Comparison of ENCODE assay signal across 26 cellular contexts in genomic region chr16:69233124-69233523, GRCh38.
"Had no signal": no experiment of that assay in that cellular context is flagged by ENCODE, and none has a peak within 500 bp of the region (broad histone marks: within the 10 kb centered on the region; RNA-seq: fewer than 3 reads in every experiment).

No MANE protein-coding gene starts in this region.

- H3K4me3 ChIP-seq: coronary artery, dorsolateral prefrontal cortex, esophagus squamous epithelium, gastrocnemius medialis, heart right ventricle, lower lobe of right lung, mucosa of descending colon had no signal

- H3K27ac Mint-ChIP-seq: mesothelial cell of epicardium had no signal

- H3K9me3 ChIP-seq: esophagus squamous epithelium, gastrocnemius medialis, heart right ventricle, lower lobe of right lung, mucosa of descending colon had no signal

- H3K4me3 Mint-ChIP-seq: mesothelial cell of epicardium had no signal

- H3K36me3 ChIP-seq: gastrocnemius medialis, lower lobe of right lung had no signal

- DNase-seq: dermis blood vessel endothelial cell; dorsolateral prefrontal cortex; effector CD4-positive, alpha-beta T cell; effector memory CD4-positive, alpha-beta T cell; erythroblast; esophagus squamous epithelium; foreskin fibroblast; foreskin melanocyte; gastrocnemius medialis; glutamatergic neuron; head of caudate nucleus; heart right ventricle; hippocampal formation; left cardiac atrium; left ventricle myocardium superior; lower lobe of right lung; mesenchymal stem cell; mucosa of descending colon had no signal

- FAIRE-seq: colon, islet of Langerhans, keratinocyte had no signal

- H3K27ac ChIP-seq: coronary artery, dorsolateral prefrontal cortex, epithelial cell of prostate, esophagus squamous epithelium, gastrocnemius medialis, lower lobe of right lung had no signal

- H3K27me3 ChIP-seq: dorsolateral prefrontal cortex, esophagus squamous epithelium, gastrocnemius medialis, heart right ventricle had no signal

- H3K36me3 Mint-ChIP-seq: mesothelial cell of epicardium had no signal

- ATAC-seq: esophagus mucosa, gastrocnemius medialis, left cardiac atrium, left lobe of liver, left ventricle myocardium superior, lower lobe of right lung, mucosa of descending colon had no signal
